ENCODE assay signal across 14 cellular contexts in genomic region chr13:87884874-87885273, GRCh38.
DNase-seq lines count a peak whose midpoint lies in the region; ATAC-seq and TF ChIP-seq lines count a peak whose summit lies in the region.
"Had no signal": no experiment of that assay in that cellular context is flagged by ENCODE, and none has a peak within 500 bp of the region (broad histone marks: within the 10 kb centered on the region; RNA-seq: fewer than 3 reads in every experiment).

No MANE protein-coding gene starts in this region.

- in situ Hi-C loops in G401 (cut with HindIII; ENCODE audit: low sequenced_read_pairs): no loop called here

- H3K27ac ChIP-seq in PC-3 (ENCODE audit: low read length): no peak overlapping the region
- H3K27ac ChIP-seq: 22Rv1, GM23248, SK-N-MC had no signal

- H3K36me3 ChIP-seq in PC-3 (ENCODE audit: low read depth, low read length): no peaks in the 10 kb centered on the region

- H3F3A ChIP-seq in PC-3 (ENCODE audit: low read length, unreplicated experiment): no peaks in the 10 kb centered on the region

- no peak overlapping the region for H2AFZ ChIP-seq in PC-3 (ENCODE audit: low read length)
- H2AFZ ChIP-seq: GM23248 had no signal

- no peaks in the 10 kb centered on the region for H3K9me3 ChIP-seq in PC-3 (ENCODE audit: low read length)

- POLR2A ChIA-PET in PC-3 (lab: Charles Lee; ENCODE audit: unreplicated experiment): no interaction called here

- no peaks in the 10 kb centered on the region for H3K9me2 ChIP-seq in PC-3 (replicated peaks; ENCODE audit: low read length)

- CTCF ChIA-PET in PC-3 (lab: Charles Lee): no interaction called here

- TF ChIP-seq CTCF in PC-3 (conservative IDR thresholded peaks at IDR 0.05; ENCODE audit: low read depth, low read length): no peak

- no TSS peak for BruUV-seq in PC-3 (replicated peaks; lab: Mats Ljungman, UMichigan)

- DNase-seq in DMS153 (lab: John Stamatoyannopoulos, UW): peak; percentile 12
- no peak for DNase-seq in DMS153 treated with DMSO at 0.1 percent for 48 hours (lab: John Stamatoyannopoulos, UW; ENCODE audit: unreplicated experiment)
- DNase-seq in PC-3: peak; percentile 29
- peak; percentile 43 for DNase-seq in globus pallidus (ENCODE audit: low spot score)
- peak; percentile 7 for DNase-seq in retina
- no peak for DNase-seq in G401 (ENCODE audit: low spot score)
- no peak for DNase-seq in NCI-H526 treated with DMSO at 0.1 percent for 48 hours (lab: John Stamatoyannopoulos, UW)
- DNase-seq in RPMI8226: no peak
- DNase-seq: effector memory CD4-positive, alpha-beta T cell; GDM1; GM23248; stimulated activated CD4-positive, alpha-beta T cell treated with anti-CD3 and anti-CD28 coated beads, Interleukin-2, amount 100 ng/mL, for 48 hours had no signal

- no peak overlapping the region for H3K9ac ChIP-seq in PC-3 (ENCODE audit: low read length)
- H3K9ac ChIP-seq: GM23248 had no signal

- H3K27me3 ChIP-seq in PC-3 (ENCODE audit: low read length): no peaks in the 10 kb centered on the region

- no peaks in the 10 kb centered on the region for H3K4me1 ChIP-seq in PC-3 (ENCODE audit: insufficient read depth, low read length)

- intact Hi-C loops in PC-3 (cut with micrococcal nuclease): no loop called here

- ATAC-seq in PC-3: peak; percentile 87

- H3K79me2 ChIP-seq in PC-3 (ENCODE audit: low read length): no peaks in the 10 kb centered on the region

- H3K4me2 ChIP-seq in PC-3 (ENCODE audit: low read length): no peak overlapping the region

- no peak overlapping the region for H3K4me3 ChIP-seq in PC-3 (ENCODE audit: low read length)
- H3K4me3 ChIP-seq: GM23248, SK-N-MC had no signal

- H4K20me1 ChIP-seq in PC-3 (ENCODE audit: low read length): no peaks in the 10 kb centered on the region

Comparison
In these comparisons a context has a peak if more than half of its experiments do, and no peak if none do; other contexts are left out.
1. DNase-seq: peak in DMS153 (single experiment), PC-3 (single experiment), globus pallidus (single experiment) and retina (single experiment); none in DMS153 treated with DMSO at 0.1 percent for 48 hours (single experiment), G401 (single experiment), NCI-H526 treated with DMSO at 0.1 percent for 48 hours (single experiment) and RPMI8226 (single experiment).